In genomic region chr11:126431401-126432064, GRCh38 we compare ENCODE assay signal across 9 cellular contexts.
DNase-seq lines count a peak whose midpoint lies in the region; ATAC-seq and TF ChIP-seq lines count a peak whose summit lies in the region.
"Had no signal": no experiment of that assay in that cellular context is flagged by ENCODE, and none has a peak within 500 bp of the region (broad histone marks: within the 10 kb centered on the region; RNA-seq: fewer than 3 reads in every experiment).

No MANE protein-coding gene starts in this region.

- ATAC-seq in psoas muscle: peak in 3 of 4 donors; percentile 58 to 72 (median 66)
- no peak for ATAC-seq in HG02970 (IDR thresholded peaks at IDR 0.05; ENCODE audit: low FRiP score, unreplicated experiment)
- ATAC-seq in GM18868 (IDR thresholded peaks at IDR 0.05; ENCODE audit: unreplicated experiment): no peak

- no peak overlapping the region for H3K4me3 ChIP-seq in BLaER1 treated with 17β-estradiol and CSF1 and Interleukin-3, amounts not matched to agents 10 nM and 100 nM
- H3K4me3 ChIP-seq in SJSA1 (no peak overlapping the region), psoas muscle (no peak overlapping the region)

- H3K27ac ChIP-seq in BLaER1 treated with 17β-estradiol and CSF1 and Interleukin-3, amounts not matched to agents 10 nM and 100 nM: peak overlapping the region in 1 of 11 experiments; percentile 44; a peak in 2 of 22 replicates
- peak overlapping the region; percentile 90 for H3K27ac ChIP-seq in SJSA1
- no peak overlapping the region for H3K27ac ChIP-seq in psoas muscle

- H3K9ac ChIP-seq in BLaER1 treated with 17β-estradiol and CSF1 and Interleukin-3, amounts not matched to agents 10 nM and 100 nM: peak overlapping the region in 1 of 11 experiments; percentile 29; a peak in 1 of 22 replicates

- 0 out of 22 replicates have a peak, but pooled peaks cover 0 to 10% (median 0%) of the 10 kb centered on the region in 11 experiments for H4K20me1 ChIP-seq in BLaER1 treated with 17β-estradiol and CSF1 and Interleukin-3, amounts not matched to agents 10 nM and 100 nM

- H3K36me3 ChIP-seq in BLaER1 treated with 17β-estradiol and CSF1 and Interleukin-3, amounts not matched to agents 10 nM and 100 nM: no peaks in the 10 kb centered on the region
- H3K36me3 ChIP-seq in SJSA1 (no peaks in the 10 kb centered on the region), psoas muscle (ENCODE audit: insufficient read depth in 1 of 2, low read depth in 1 of 2) (no peaks in the 10 kb centered on the region)

- no peaks in the 10 kb centered on the region for H3K9me3 ChIP-seq in BLaER1 treated with 17β-estradiol and CSF1 and Interleukin-3, amounts not matched to agents 10 nM and 100 nM (replicated peaks in 1 of 11)
- no peaks in the 10 kb centered on the region for H3K9me3 ChIP-seq in SJSA1 (replicated peaks)
- no peaks in the 10 kb centered on the region for H3K9me3 ChIP-seq in psoas muscle

- DNase-seq in SJSA1 (ENCODE audit: low read depth in 1 of 2, low spot score in 2 of 2) (peak; percentile 69 to 81), foreskin melanocyte (peak; percentile 69), psoas muscle (peak; percentile 72 to 83), occipital lobe (lab: John Stamatoyannopoulos, UW) (no peak), T-helper 9 cell (no peak)
- DNase-seq: effector CD4-positive, alpha-beta T cell had no signal

- WGBS in psoas muscle, 3 donors: 82 to 85% (median 84%) methylated on average over 23 of the region's 23 CpGs

- intact Hi-C loops in psoas muscle (cut with DNase I): no loop called here

- H3K27me3 ChIP-seq in BLaER1 treated with 17β-estradiol and CSF1 and Interleukin-3, amounts not matched to agents 10 nM and 100 nM: 0 out of 22 replicates have a peak, but pooled peaks cover 0 to 6% (median 0%) of the 10 kb centered on the region in 11 experiments
- H3K27me3 ChIP-seq in SJSA1 (replicated peaks) (no peaks in the 10 kb centered on the region), psoas muscle (ENCODE audit: insufficient read depth in 3 of 3, low read length in 2 of 3) (no peaks in the 10 kb centered on the region)

- peak overlapping the region in 8 of 11 experiments; percentile 38 to 72 (median 60); a peak in 16 of 22 replicates for H3K4me2 ChIP-seq in BLaER1 treated with 17β-estradiol and CSF1 and Interleukin-3, amounts not matched to agents 10 nM and 100 nM

- TF ChIP-seq CTCF in psoas muscle (IDR thresholded peaks at IDR 0.05): no peak

- H3K4me1 ChIP-seq in BLaER1 treated with 17β-estradiol and CSF1 and Interleukin-3, amounts not matched to agents 10 nM and 100 nM: peaks cover 26 to 99% (median 87%) of the 10 kb centered on the region in 10 experiments
- H3K4me1 ChIP-seq in SJSA1 (replicated peaks) (peaks cover 16% of the 10 kb centered on the region), psoas muscle (no peaks in the 10 kb centered on the region)

Comparison
In these comparisons a context has a peak if more than half of its experiments do, and no peak if none do; other contexts are left out.
1. DNase-seq: peak in SJSA1 (2 of 2), foreskin melanocyte (single experiment) and psoas muscle (2 of 2); none in occipital lobe (single experiment) and T-helper 9 cell (single experiment).
2. ATAC-seq: peak in psoas muscle (3 of 4); none in HG02970 (single experiment) and GM18868 (single experiment).